In the genomic region with DNA sequence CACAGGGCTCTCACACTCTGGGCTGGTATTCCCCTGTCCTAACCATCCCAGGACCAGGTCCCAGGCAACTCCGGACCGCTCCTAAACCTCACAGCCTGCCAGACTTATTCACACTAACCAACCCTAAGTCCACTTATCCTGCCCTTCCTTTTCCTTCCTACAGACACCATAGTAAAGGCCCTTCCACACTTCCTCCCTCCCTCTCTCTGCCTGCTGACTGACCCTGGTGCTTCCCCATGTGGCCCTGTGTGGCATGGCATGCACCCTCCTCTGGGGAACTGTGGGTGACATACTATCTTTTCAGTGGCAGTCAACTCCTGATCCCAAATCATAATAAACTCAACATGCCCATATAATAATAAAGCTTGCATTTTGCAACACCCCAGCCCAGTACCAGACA, we compare ENCODE assay signal across 11 cellular contexts.
A peak's percentile ranks its signal among the peaks of the same experiment; 100 is the strongest.
DNase-seq lines count a peak whose midpoint lies in the region; ATAC-seq and TF ChIP-seq lines count a peak whose summit lies in the region.
"Had no signal": no experiment of that assay in that cellular context is flagged by ENCODE, and none has a peak within 500 bp of the region (broad histone marks: within the 10 kb centered on the region; RNA-seq: fewer than 3 reads in every experiment).

No MANE protein-coding gene starts in this region.

- no peak overlapping the region for H4K8ac ChIP-seq in neuronal stem cell (ENCODE audit: low read depth, low read length)

- BruUV-seq in Calu3 (replicated peaks; lab: Mats Ljungman, UMichigan) = no TSS peak

- no peak overlapping the region for H2BK15ac ChIP-seq in neuronal stem cell (ENCODE audit: low read length)

- H3K79me1 ChIP-seq in neuronal stem cell (ENCODE audit: low read depth, low read length) = no peaks in the 10 kb centered on the region

- no peak overlapping the region for H3K14ac ChIP-seq in neuronal stem cell (ENCODE audit: low read length)

- peaks cover 0 to 4% of the 10 kb centered on the region in 2 donors for H3K4me1 ChIP-seq in neuronal stem cell (ENCODE audit: control insufficient read depth in 2 of 2, insufficient read depth in 1 of 2, low read depth in 1 of 2, low read length in 2 of 2)

- H3K27me3 Mint-ChIP-seq in Calu3 (ENCODE audit: unreplicated experiment) = peaks cover 60% of the 10 kb centered on the region

- H4K91ac ChIP-seq in neuronal stem cell (ENCODE audit: low read depth, low read length, poor library complexity) = no peak overlapping the region

- no peak overlapping the region for H3K4ac ChIP-seq in neuronal stem cell (ENCODE audit: low read length)

- H3K27ac Mint-ChIP-seq in Calu3 (ENCODE audit: unreplicated experiment) = no peak overlapping the region

- H3K4me1 Mint-ChIP-seq in Calu3 (ENCODE audit: low read depth, unreplicated experiment) = no peaks in the 10 kb centered on the region

- no peaks in the 10 kb centered on the region for H3K27me3 ChIP-seq in neuronal stem cell (ENCODE audit: control insufficient read depth in 3 of 3, insufficient read depth in 3 of 3, low read depth in 1 of 3, low read length in 3 of 3)

- intact Hi-C loops in Calu3 (cut with micrococcal nuclease; ENCODE audit: unreplicated experiment) = no loop called here

- H3K9me3 ChIP-seq in neuronal stem cell (replicated peaks in 1 of 2; ENCODE audit: control insufficient read depth in 2 of 2, insufficient read depth in 1 of 2, low read depth in 1 of 2, low read length in 2 of 2) = no peaks in the 10 kb centered on the region

- no peaks in the 10 kb centered on the region for H3K36me3 ChIP-seq in neuronal stem cell (replicated peaks in 1 of 2; ENCODE audit: control insufficient read depth in 2 of 2, insufficient read depth in 2 of 2, low read length in 2 of 2)

- no peak overlapping the region for H2AK5ac ChIP-seq in neuronal stem cell (ENCODE audit: low read depth, low read length)

- no peak overlapping the region for H3K23ac ChIP-seq in neuronal stem cell (ENCODE audit: low read depth, low read length, poor library complexity)

- no CpG with 5 or more reads among the region's 2 CpGs for WGBS in neuronal stem cell (ENCODE audit: extremely low coverage in 2 of 2, insufficient read length in 2 of 2, insufficient replicate concordance in 1 of 2), 2 donors

- H3K4me2 ChIP-seq in neuronal stem cell (ENCODE audit: insufficient read depth, low read length, poor library complexity, severe bottlenecking) = no peak overlapping the region

- no peak overlapping the region for H3K18ac ChIP-seq in neuronal stem cell (ENCODE audit: low read length)

- H3K9me3 Mint-ChIP-seq in Calu3 (ENCODE audit: low read depth, unreplicated experiment) = no peaks in the 10 kb centered on the region

- H3K4me3 ChIP-seq in fibroblast of pulmonary artery (replicated peaks; ENCODE audit: low read depth, low read length) (no peak overlapping the region), neuronal stem cell (ENCODE audit: low read length in 2 of 2) (no peak overlapping the region)

- DNase-seq in Calu3 (peak; percentile 6), Kasumi-1 (lab: John Stamatoyannopoulos, UW) (peak; percentile 24 to 41), fibroblast of pulmonary artery (ENCODE audit: low read depth) (no peak), AG08395 (ENCODE audit: low spot score) (no peak), dedifferentiated amniotic fluid mesenchymal stem cell (ENCODE audit: extremely low spot score) (no peak), superior temporal gyrus (ENCODE audit: extremely low spot score) (no peak), neuronal stem cell (ENCODE audit: low spot score) (no peak)
- DNase-seq: DMS 273 treated with DMSO at 0.1 percent for 48 hours, left ventricle myocardium superior, NCI-H2171 had no signal

- ATAC-seq in GM19351 (IDR thresholded peaks at IDR 0.05; ENCODE audit: unreplicated experiment) = peak; percentile 76
- ATAC-seq: left ventricle myocardium superior had no signal

- H2BK12ac ChIP-seq in neuronal stem cell (ENCODE audit: low read length) = no peak overlapping the region

- TF ChIP-seq CTCF in Calu3 (IDR thresholded peaks at IDR 0.05; ENCODE audit: unreplicated experiment) (no peak), fibroblast of pulmonary artery (IDR thresholded peaks at IDR 0.05; ENCODE audit: low read length, missing control alignments) (peak; percentile 22)

- H3K27ac ChIP-seq in neuronal stem cell (replicated peaks; ENCODE audit: low read length) = no peak overlapping the region

- no peaks in the 10 kb centered on the region for H3K36me3 Mint-ChIP-seq in Calu3 (ENCODE audit: insufficient read depth, unreplicated experiment)

- CTCF ChIA-PET in Calu3 (lab: Charles Lee) = no interaction called here

- no peak overlapping the region for H3K9ac ChIP-seq in neuronal stem cell (ENCODE audit: low read depth, low read length, poor library complexity)

- no peak overlapping the region for H3K4me3 Mint-ChIP-seq in Calu3 (ENCODE audit: low read depth, unreplicated experiment)

- H2BK120ac ChIP-seq in neuronal stem cell (ENCODE audit: low read depth, low read length) = no peak overlapping the region

- no peak overlapping the region for H2BK5ac ChIP-seq in neuronal stem cell (ENCODE audit: low read length)

- no peak overlapping the region for H2AFZ ChIP-seq in neuronal stem cell (ENCODE audit: low read length)

Comparison
In these comparisons a context has a peak if more than half of its experiments do, and no peak if none do; other contexts are left out.
1. DNase-seq: peak in Calu3 (single experiment) and Kasumi-1 (2 of 2); none in fibroblast of pulmonary artery (single experiment), AG08395 (single experiment), dedifferentiated amniotic fluid mesenchymal stem cell (single experiment), superior temporal gyrus (single experiment) and neuronal stem cell (single experiment).